ENCODE assay signal across 18 cellular contexts in the genomic region with DNA sequence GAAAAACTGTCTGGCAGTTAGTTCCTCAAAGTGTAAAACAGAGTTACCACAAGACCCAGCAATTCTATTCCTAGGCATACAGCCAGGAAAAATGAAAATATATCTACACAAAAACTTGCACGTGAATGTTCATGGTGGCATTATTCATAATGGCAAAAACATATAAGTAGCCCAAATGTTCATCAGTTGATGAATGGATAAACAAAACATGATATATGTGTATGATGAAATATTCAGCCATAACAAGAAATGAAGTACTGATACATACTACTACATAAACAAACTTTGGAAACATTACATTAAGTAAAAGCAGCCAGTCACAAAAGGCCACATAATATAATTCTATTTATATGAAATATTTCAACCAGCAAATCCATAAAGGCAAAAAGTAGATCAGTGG.
DNase-seq lines count a peak whose midpoint lies in the region; ATAC-seq, FAIRE-seq and TF ChIP-seq lines count a peak whose summit lies in the region.
"Had no signal": no experiment of that assay in that cellular context is flagged by ENCODE, and none has a peak within 500 bp of the region (broad histone marks: within the 10 kb centered on the region; RNA-seq: fewer than 3 reads in every experiment).

No MANE protein-coding gene starts in this region.

- H3K9me3 Mint-ChIP-seq in activated CD8-positive, alpha-beta T cell treated with anti-CD3 and anti-CD28 coated beads for 36 hours, result peaks cover 1% of the 10 kb centered on the region
- H3K9me3 Mint-ChIP-seq: CD4-positive, alpha-beta memory T cell; GM23338 had no signal

- in situ Hi-C loops in K562 (cut with MboI), result no loop called here

- DNase-seq in H54 (ENCODE audit: insufficient read length, low spot score) (no peak), MV-4-11 (lab: John Stamatoyannopoulos, UW) (peak; percentile 42), K562 (ENCODE audit: extremely low read depth in 1 of 4, low spot score in 3 of 4) (no peak), fibroblast of villous mesenchyme (ENCODE audit: low read depth) (peak; percentile 17), foreskin melanocyte (no peak)
- DNase-seq in activated CD8-positive, alpha-beta T cell treated with anti-CD3 and anti-CD28 coated beads for 36 hours, result no peak
- DNase-seq: BE2C; CD4-positive, alpha-beta memory T cell; DMS79; NCI-H1436; NCI-H2029; NCI-H2171; NCI-H446 treated with DMSO at 0.1 percent for 48 hours; NCI-H774 had no signal

- no peaks in the 10 kb centered on the region for H3K9me1 ChIP-seq in K562 (ENCODE audit: control insufficient read depth, insufficient read depth, low read length)

- H3K4me3 ChIP-seq in K562 (no peak overlapping the region), fibroblast of villous mesenchyme (ENCODE audit: low read depth, low read length) (no peak overlapping the region)
- H3K4me3 ChIP-seq: GM23338 had no signal

- no peaks in the 10 kb centered on the region for H3K27me3 ChIP-seq in K562 (ENCODE audit: control insufficient read depth in 2 of 2, insufficient read depth in 2 of 2, low read length in 2 of 2)
- H3K27me3 ChIP-seq: BE2C had no signal

- peaks cover 6% of the 10 kb centered on the region; the same call in 2 of the 3 replicates for H3K36me3 ChIP-seq in K562 (ENCODE audit: control insufficient read depth, insufficient read depth, low read length)
- H3K36me3 ChIP-seq: BE2C had no signal

- H3K4me1 ChIP-seq in K562 (replicated peaks in 1 of 2; ENCODE audit: control insufficient read depth in 2 of 2, insufficient read depth in 2 of 2, low read length in 2 of 2), result no peaks in the 10 kb centered on the region; a peak in 1 of 5 replicates
- H3K4me1 ChIP-seq: BE2C had no signal

- TF ChIP-seq CTCF in K562 (IDR thresholded peaks at IDR 0.05 in 2 of 3, conservative IDR thresholded peaks at IDR 0.05 in 1 of 3; ENCODE audit: insufficient read depth in 2 of 3, low read depth in 1 of 3, low read length in 3 of 3) (no peak), fibroblast of villous mesenchyme (IDR thresholded peaks at IDR 0.05; ENCODE audit: insufficient read depth, low read depth, low read length) (no peak)
- TF ChIP-seq CTCF in activated CD8-positive, alpha-beta T cell treated with anti-CD3 and anti-CD28 coated beads for 36 hours (IDR thresholded peaks at IDR 0.05), result no peak

- H2AFZ ChIP-seq in K562 (ENCODE audit: low read depth, low read length), result no peak overlapping the region
- H2AFZ ChIP-seq: GM23338 had no signal

- CTCF ChIA-PET in K562 (lab: Yijun Ruan, JAX; ENCODE audit: low intra/inter-chr PET ratio), result no interaction called here
- CTCF ChIA-PET in activated CD8-positive, alpha-beta T cell treated with anti-CD3 and anti-CD28 coated beads for 36 hours (lab: Charles Lee), result no interaction called here

- 34% methylated on average over 1 of the region's 1 CpG for WGBS in K562 (ENCODE audit: insufficient coverage, low coverage, missing lambda C conversion rate)

- POLR2A ChIA-PET in K562 (lab: Yijun Ruan, JAX), result no interaction called here
- POLR2A ChIA-PET in activated CD8-positive, alpha-beta T cell treated with anti-CD3 and anti-CD28 coated beads for 36 hours (lab: Charles Lee), result no interaction called here

- no peak for TF ChIP-seq POLR2A in H54 (IDR thresholded peaks at IDR 0.05; ENCODE audit: low read depth, low read length)
- TF ChIP-seq POLR2A in K562 (conservative IDR thresholded peaks at IDR 0.05), result no peak

- no peak overlapping the region for H3K4me3 Mint-ChIP-seq in activated CD8-positive, alpha-beta T cell treated with anti-CD3 and anti-CD28 coated beads for 36 hours
- H3K4me3 Mint-ChIP-seq: CD4-positive, alpha-beta memory T cell; GM23338 had no signal

- peak; percentile 32; the same call in 1 of the 2 replicates for TF ChIP-seq EP300 in K562 (IDR thresholded peaks at IDR 0.05; ENCODE audit: low read length)

- no peaks in the 10 kb centered on the region for H3K9me3 ChIP-seq in K562 (replicated peaks; ENCODE audit: control insufficient read depth, insufficient read depth, low read depth, low read length)
- H3K9me3 ChIP-seq: BE2C had no signal

- peaks cover 4% of the 10 kb centered on the region for H3K4me1 Mint-ChIP-seq in activated CD8-positive, alpha-beta T cell treated with anti-CD3 and anti-CD28 coated beads for 36 hours (ENCODE audit: low read depth)
- H3K4me1 Mint-ChIP-seq: GM23338 had no signal

- H3K27ac Mint-ChIP-seq in activated CD8-positive, alpha-beta T cell treated with anti-CD3 and anti-CD28 coated beads for 36 hours, result no peak overlapping the region
- H3K27ac Mint-ChIP-seq: CD4-positive, alpha-beta memory T cell; GM23338 had no signal

- peaks cover 26% of the 10 kb centered on the region for H3K36me3 Mint-ChIP-seq in activated CD8-positive, alpha-beta T cell treated with anti-CD3 and anti-CD28 coated beads for 36 hours (ENCODE audit: low read depth)

- H4K20me1 ChIP-seq in K562 (replicated peaks; ENCODE audit: control insufficient read depth, insufficient read depth, low read length), result no peaks in the 10 kb centered on the region

- peak; percentile 62 for FAIRE-seq in H54 (lab: Jason Lieb, UNC)
- FAIRE-seq in K562 (lab: Jason Lieb, UNC), result no peak
- FAIRE-seq: GM18507 had no signal

- no peak for TF ChIP-seq RAD21 in K562 (CRISPR knock-in tag; conservative IDR thresholded peaks at IDR 0.05 in 1 of 2, IDR thresholded peaks at IDR 0.05 in 1 of 2)

- no peak overlapping the region for H3K27ac ChIP-seq in K562 (ENCODE audit: extremely low read depth, low read depth, low read length)

- ATAC-seq in K562, result no peak
- no peak for ATAC-seq in GM21529 (IDR thresholded peaks at IDR 0.05; ENCODE audit: unreplicated experiment)
- ATAC-seq in activated CD8-positive, alpha-beta T cell treated with anti-CD3 and anti-CD28 coated beads for 36 hours, result no peak
- ATAC-seq in HG03571 (IDR thresholded peaks at IDR 0.05; ENCODE audit: unreplicated experiment), result no peak
- ATAC-seq: GM23338 had no signal

- no TSS peak for BruUV-seq in K562 (replicated peaks; lab: Mats Ljungman, UMichigan)

- no peak overlapping the region for H3K9ac ChIP-seq in K562 (ENCODE audit: insufficient read depth in 1 of 2, low read depth in 2 of 2, low read length in 2 of 2)

- H3K27me3 Mint-ChIP-seq in activated CD8-positive, alpha-beta T cell treated with anti-CD3 and anti-CD28 coated beads for 36 hours, result no peaks in the 10 kb centered on the region
- H3K27me3 Mint-ChIP-seq: CD4-positive, alpha-beta memory T cell had no signal

- no peak overlapping the region for H3K4me2 ChIP-seq in K562 (ENCODE audit: insufficient read depth, low read length)
- H3K4me2 ChIP-seq: GM23338 had no signal

- intact Hi-C loops in K562 (cut with micrococcal nuclease), result no loop called here
- intact Hi-C loops in activated CD8-positive, alpha-beta T cell treated with anti-CD3 and anti-CD28 coated beads for 36 hours (cut with micrococcal nuclease), result no loop called here

- no peaks in the 10 kb centered on the region for H3K79me2 ChIP-seq in K562 (ENCODE audit: control insufficient read depth, insufficient read depth, low read length)

TF ChIP-seq in K562, 482 proteins besides CTCF, POLR2A, EP300 and RAD21 (continues in another document):
- TF ChIP-seq ZNF644 (tag; IDR thresholded peaks at IDR 0.05; ENCODE audit: low read depth) (0 out of 2 replicates have a peak, but pooled peaks have one; percentile 23), CEBPG (CRISPR knock-in tag; IDR thresholded peaks at IDR 0.05) (peak; percentile 54; the same call in 1 of the 2 replicates), CEBPG (tag; conservative IDR thresholded peaks at IDR 0.05 in 1 of 2, IDR thresholded peaks at IDR 0.05 in 1 of 2) (peak; percentile 83 to 98), ZNF24 (IDR thresholded peaks at IDR 0.05) (peak; percentile 67; the same call in 1 of the 2 replicates), TRIM24 (IDR thresholded peaks at IDR 0.05) (peak; percentile 59 to 83; a peak in 2 of 4 replicates), ARID1B (IDR thresholded peaks at IDR 0.05) (0 out of 2 replicates have a peak, but pooled peaks have one; percentile 11), ZNF589 (CRISPR knock-in tag; IDR thresholded peaks at IDR 0.05; ENCODE audit: low read depth) (peak; percentile 58; the same call in 1 of the 2 replicates)

Comparison
In these comparisons a context has a peak if more than half of its experiments do, and no peak if none do; other contexts are left out.
1. DNase-seq: peak in MV-4-11 (single experiment) and fibroblast of villous mesenchyme (single experiment); none in H54 (single experiment), K562 (0 of 4), foreskin melanocyte (single experiment) and activated CD8-positive, alpha-beta T cell treated with anti-CD3 and anti-CD28 coated beads for 36 hours (single experiment).